In the genomic region with DNA sequence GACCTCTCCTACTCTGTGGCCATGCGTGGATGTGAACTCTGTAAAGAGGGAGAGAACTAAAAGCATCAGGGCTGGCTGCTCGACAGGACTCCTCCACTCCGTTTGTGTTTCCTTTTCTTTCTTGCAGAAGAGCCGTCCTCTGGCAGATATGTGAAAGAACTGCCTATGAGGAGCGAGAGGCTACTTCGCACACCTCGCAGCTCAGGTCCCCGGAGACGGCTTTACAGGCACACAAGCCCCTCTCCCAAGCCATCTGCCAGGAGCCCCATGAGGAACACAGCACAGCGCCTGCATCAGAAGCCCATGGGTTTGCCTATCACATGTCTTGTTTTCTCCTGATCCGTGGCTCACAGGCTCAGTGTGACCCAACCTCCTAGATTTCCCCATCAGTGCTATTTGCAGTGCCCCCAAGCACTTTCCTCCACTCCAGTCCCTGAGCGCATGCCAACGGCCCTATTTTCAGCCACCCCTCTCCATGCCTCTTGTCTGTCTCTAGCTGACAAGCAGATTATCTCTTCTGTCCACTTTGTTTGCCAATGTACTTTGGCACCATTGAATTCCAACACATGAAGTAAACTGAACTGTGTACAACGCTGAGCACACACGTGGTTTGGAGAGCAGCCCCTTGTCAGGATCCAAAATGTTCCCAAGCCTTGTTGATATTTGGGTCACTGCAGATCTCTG, we compare ENCODE assay signal across 11 cellular contexts.
DNase-seq lines count a peak whose midpoint lies in the region; ATAC-seq, FAIRE-seq and TF ChIP-seq lines count a peak whose summit lies in the region.
"Had no signal": no experiment of that assay in that cellular context is flagged by ENCODE, and none has a peak within 500 bp of the region (broad histone marks: within the 10 kb centered on the region; RNA-seq: fewer than 3 reads in every experiment).

No MANE protein-coding gene starts in this region.

- H4K20me1 ChIP-seq in HepG2 (ENCODE audit: insufficient read depth, low read length), result no peaks in the 10 kb centered on the region
- H4K20me1 ChIP-seq in smooth muscle cell (ENCODE audit: low read depth), result no peaks in the 10 kb centered on the region

- TF ChIP-seq CTCF in HFFc6 (IDR thresholded peaks at IDR 0.05) (no peak), HepG2 (CRISPR knock-in tag; IDR thresholded peaks at IDR 0.05) (no peak), smooth muscle cell (IDR thresholded peaks at IDR 0.05; ENCODE audit: borderline replicate concordance, insufficient read depth, poor library complexity, severe bottlenecking) (no peak), natural killer cell (IDR thresholded peaks at IDR 0.05) (no peak)

- FAIRE-seq in HepG2 (lab: Jason Lieb, UNC), result peak; percentile 61

- ATAC-seq in HepG2 (peak; percentile 89), HG02981 (IDR thresholded peaks at IDR 0.05; ENCODE audit: unreplicated experiment) (no peak), natural killer cell (no peak)

- BruUV-seq in HepG2 (replicated peaks; lab: Mats Ljungman, UMichigan), result no TSS peak

- H3K27ac Mint-ChIP-seq in HFFc6 (peak overlapping the region; percentile 97), natural killer cell (no peak overlapping the region)
- H3K27ac Mint-ChIP-seq: naive B cell had no signal

- H3K4me3 ChIP-seq in HepG2 (replicated peaks in 1 of 3; ENCODE audit: insufficient read depth in 1 of 3, low read depth in 2 of 3, low read length in 3 of 3), result peak overlapping the region in 2 of 3 experiments; percentile 6 to 31; a peak in 3 of 6 replicates
- H3K4me3 ChIP-seq in smooth muscle cell, result no peak overlapping the region

- CTCF ChIA-PET in HepG2 (lab: Yijun Ruan, JAX; ENCODE audit: low intra/inter-chr PET ratio, low total read pairs), result no interaction called here

- no peak overlapping the region for H3K9ac ChIP-seq in HepG2 (ENCODE audit: insufficient read depth, low read depth, low read length)
- peak overlapping the region; percentile 93 for H3K9ac ChIP-seq in smooth muscle cell (ENCODE audit: low read depth)

- no peak for TF ChIP-seq POLR2A in HepG2 (IDR thresholded peaks at IDR 0.05; ENCODE audit: insufficient read depth in 1 of 2, low read depth in 2 of 2, low read length in 2 of 2)

- H3K4me2 ChIP-seq in HepG2 (ENCODE audit: low read depth, low read length) (peak overlapping the region; percentile 64), smooth muscle cell (peak overlapping the region; percentile 82)

- H2AFZ ChIP-seq in HepG2 (ENCODE audit: low read length), result no peak overlapping the region
- H2AFZ ChIP-seq in smooth muscle cell (ENCODE audit: low read depth), result peak overlapping the region; percentile 2

- TF ChIP-seq RAD21 in HepG2 (CRISPR knock-in tag; IDR thresholded peaks at IDR 0.05), result no peak

- peaks cover 44% of the 10 kb centered on the region for H3K4me1 ChIP-seq in HepG2 (ENCODE audit: insufficient read depth, low read length)
- H3K4me1 ChIP-seq in smooth muscle cell (ENCODE audit: low read depth), result peaks cover 16% of the 10 kb centered on the region

- H3K27me3 Mint-ChIP-seq in HFFc6 (ENCODE audit: insufficient read depth) (no peaks in the 10 kb centered on the region), natural killer cell (ENCODE audit: low read depth in 2 of 2) (peaks cover 14 to 32% of the 10 kb centered on the region in 2 donors)

- H3K36me3 Mint-ChIP-seq in HFFc6 (ENCODE audit: low read depth) (peaks cover 10% of the 10 kb centered on the region), natural killer cell (no peaks in the 10 kb centered on the region)
- H3K36me3 Mint-ChIP-seq: naive B cell had no signal

- POLR2A ChIA-PET in HepG2 (lab: Yijun Ruan, JAX), result no interaction called here

- H3K4me3 Mint-ChIP-seq in HFFc6, result no peak overlapping the region
- H3K4me3 Mint-ChIP-seq in natural killer cell, result no peak overlapping the region
- H3K4me3 Mint-ChIP-seq: naive B cell had no signal

- in situ Hi-C loops in HepG2 (cut with HindIII; ENCODE audit: extremely low pct_ligation_motif_present, low pct_unique_long_range_greater_than_20kb), result no loop called here

- H3F3A ChIP-seq in smooth muscle cell (ENCODE audit: low read depth), result peaks cover 31% of the 10 kb centered on the region

- H3K79me2 ChIP-seq in HepG2 (ENCODE audit: insufficient read depth, low read length) (no peaks in the 10 kb centered on the region), smooth muscle cell (ENCODE audit: low read depth) (peaks cover 3% of the 10 kb centered on the region)

- peaks cover under 1% of the 10 kb centered on the region; the same call in 1 of the 2 replicates for H3K9me3 Mint-ChIP-seq in HFFc6
- H3K9me3 Mint-ChIP-seq in natural killer cell, result no peaks in the 10 kb centered on the region
- H3K9me3 Mint-ChIP-seq: naive B cell had no signal

- H3K27me3 ChIP-seq in HepG2 (ENCODE audit: control insufficient read depth in 1 of 2, insufficient read depth in 2 of 2, low read length in 2 of 2) (no peaks in the 10 kb centered on the region), smooth muscle cell (ENCODE audit: low read depth) (no peaks in the 10 kb centered on the region)
- H3K27me3 ChIP-seq: SJCRH30 had no signal

- 0 out of 4 replicates have a peak, but pooled peaks of 1 of the 2 experiments have one; percentile 15 for TF ChIP-seq EP300 in HepG2 (IDR thresholded peaks at IDR 0.05; ENCODE audit: low read depth in 2 of 2, low read length in 2 of 2)
- no peak; the same call in 1 of the 2 replicates for TF ChIP-seq EP300 in HepG2 (CRISPR knock-in tag; IDR thresholded peaks at IDR 0.05; ENCODE audit: borderline replicate concordance)

- H3K27ac ChIP-seq in HepG2 (ENCODE audit: extremely low read length, insufficient read depth, low read length) (no peak overlapping the region), smooth muscle cell (ENCODE audit: low read depth) (peak overlapping the region; percentile 97)

- H3K4me1 Mint-ChIP-seq in HFFc6 (ENCODE audit: low read depth) (peaks cover 50% of the 10 kb centered on the region), natural killer cell (no peaks in the 10 kb centered on the region)

- no peaks in the 10 kb centered on the region for H3K36me3 ChIP-seq in HepG2 (replicated peaks in 1 of 2; ENCODE audit: control insufficient read depth in 1 of 2, insufficient read depth in 2 of 2, low read length in 2 of 2)
- H3K36me3 ChIP-seq in smooth muscle cell (ENCODE audit: low read depth), result no peaks in the 10 kb centered on the region
- H3K36me3 ChIP-seq: SJCRH30 had no signal

- DNase-seq in HFFc6, result no peak
- peak; percentile 12 for DNase-seq in cerebellar cortex (ENCODE audit: low spot score)
- DNase-seq in HepG2 (ENCODE audit: low spot score), result peak; percentile 78
- no peak for DNase-seq in smooth muscle cell (lab: John Stamatoyannopoulos, UW; ENCODE audit: unreplicated experiment)
- DNase-seq in natural killer cell, result no peak
- no peak for DNase-seq in SK-N-DZ (ENCODE audit: low spot score)
- DNase-seq in GM03348 (ENCODE audit: low spot score), result no peak
- DNase-seq: naive B cell, NCI-H1930 had no signal

- intact Hi-C loops in HepG2 (cut with micrococcal nuclease; ENCODE audit: unreplicated experiment) (loop anchor here (5.0 kb wide), 1 partner anchor 101 kb away; no protein-coding TSS in a partner anchor), natural killer cell (cut with micrococcal nuclease) (no loop called here)

- WGBS in HepG2 (ENCODE audit: low lambda C conversion rate), result 10% methylated on average over 9 of the region's 15 CpGs
- WGBS in smooth muscle cell (ENCODE audit: low lambda C conversion rate), result 72% methylated on average over 15 of the region's 15 CpGs

- H3K9me3 ChIP-seq in HepG2 (ENCODE audit: low read length), result no peaks in the 10 kb centered on the region
- no peaks in the 10 kb centered on the region for H3K9me3 ChIP-seq in smooth muscle cell (replicated peaks; ENCODE audit: low read depth)
- H3K9me3 ChIP-seq: SJCRH30 had no signal

TF ChIP-seq in HepG2, 621 proteins besides CTCF, POLR2A, EP300 and RAD21 (continues in another document):
- TF ChIP-seq ZNF614 (CRISPR knock-in tag; IDR thresholded peaks at IDR 0.05; ENCODE audit: borderline replicate concordance), result no peak
- no peak for TF ChIP-seq ZMYM4 (CRISPR knock-in tag; IDR thresholded peaks at IDR 0.05)
- no peak for TF ChIP-seq XRCC5 (optimal IDR thresholded peaks at IDR 0.05; ENCODE audit: low read length)
- TF ChIP-seq RARG (CRISPR knock-in tag; IDR thresholded peaks at IDR 0.05; ENCODE audit: low read depth), result no peak
- TF ChIP-seq, protein P1, sequence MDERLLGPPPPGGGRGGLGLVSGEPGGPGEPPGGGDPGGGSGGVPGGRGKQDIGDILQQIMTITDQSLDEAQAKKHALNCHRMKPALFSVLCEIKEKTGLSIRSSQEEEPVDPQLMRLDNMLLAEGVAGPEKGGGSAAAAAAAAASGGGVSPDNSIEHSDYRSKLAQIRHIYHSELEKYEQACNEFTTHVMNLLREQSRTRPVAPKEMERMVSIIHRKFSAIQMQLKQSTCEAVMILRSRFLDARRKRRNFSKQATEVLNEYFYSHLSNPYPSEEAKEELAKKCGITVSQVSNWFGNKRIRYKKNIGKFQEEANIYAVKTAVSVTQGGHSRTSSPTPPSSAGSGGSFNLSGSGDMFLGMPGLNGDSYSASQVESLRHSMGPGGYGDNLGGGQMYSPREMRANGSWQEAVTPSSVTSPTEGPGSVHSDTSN (CRISPR knock-in tag; IDR thresholded peaks at IDR 0.05), result no peak
- no peak for TF ChIP-seq FOXA1 (IDR thresholded peaks at IDR 0.05)
- peak; percentile 81 for TF ChIP-seq FOXA1 (CRISPR knock-in tag; IDR thresholded peaks at IDR 0.05)
- TF ChIP-seq FOXP1 (IDR thresholded peaks at IDR 0.05), result no peak
- TF ChIP-seq FOXP1 (CRISPR knock-in tag; IDR thresholded peaks at IDR 0.05), result peak; percentile 85
- peak; percentile 68 for TF ChIP-seq HNF4A (CRISPR knock-in tag; IDR thresholded peaks at IDR 0.05)
- TF ChIP-seq ZNF121 (CRISPR knock-in tag; IDR thresholded peaks at IDR 0.05), result no peak
- TF ChIP-seq IKZF1 (IDR thresholded peaks at IDR 0.05), result no peak
- 0 out of 2 replicates have a peak, but pooled peaks have one; percentile 19 for TF ChIP-seq MIXL1 (CRISPR knock-in tag; IDR thresholded peaks at IDR 0.05)
- no peak for TF ChIP-seq FOXM1 (CRISPR knock-in tag; IDR thresholded peaks at IDR 0.05)
- TF ChIP-seq, protein P2, sequence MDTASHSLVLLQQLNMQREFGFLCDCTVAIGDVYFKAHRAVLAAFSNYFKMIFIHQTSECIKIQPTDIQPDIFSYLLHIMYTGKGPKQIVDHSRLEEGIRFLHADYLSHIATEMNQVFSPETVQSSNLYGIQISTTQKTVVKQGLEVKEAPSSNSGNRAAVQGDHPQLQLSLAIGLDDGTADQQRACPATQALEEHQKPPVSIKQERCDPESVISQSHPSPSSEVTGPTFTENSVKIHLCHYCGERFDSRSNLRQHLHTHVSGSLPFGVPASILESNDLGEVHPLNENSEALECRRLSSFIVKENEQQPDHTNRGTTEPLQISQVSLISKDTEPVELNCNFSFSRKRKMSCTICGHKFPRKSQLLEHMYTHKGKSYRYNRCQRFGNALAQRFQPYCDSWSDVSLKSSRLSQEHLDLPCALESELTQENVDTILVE (CRISPR knock-in tag; IDR thresholded peaks at IDR 0.05), result no peak
- no peak for TF ChIP-seq SRSF4 (IDR thresholded peaks at IDR 0.05; ENCODE audit: low read depth, low read length, poor library complexity, severe bottlenecking)
- TF ChIP-seq TMF1 (CRISPR knock-in tag; IDR thresholded peaks at IDR 0.05; ENCODE audit: low read depth), result no peak
- no peak for TF ChIP-seq ZIK1 (CRISPR knock-in tag; IDR thresholded peaks at IDR 0.05; ENCODE audit: borderline replicate concordance, low read depth)

Comparison
In these comparisons a context has a peak if more than half of its experiments do, and no peak if none do; other contexts are left out.
1. DNase-seq: peak in cerebellar cortex (single experiment) and HepG2 (single experiment); none in HFFc6 (single experiment), smooth muscle cell (single experiment), natural killer cell (single experiment), SK-N-DZ (single experiment) and GM03348 (single experiment).